In genomic region chr15:71424765-71425164, GRCh38 we compare ENCODE assay signal across 16 cellular contexts.
A peak's percentile ranks its signal among the peaks of the same experiment; 100 is the strongest.
DNase-seq lines count a peak whose midpoint lies in the region; TF ChIP-seq lines count a peak whose summit lies in the region.
"Had no signal": no experiment of that assay in that cellular context is flagged by ENCODE, and none has a peak within 500 bp of the region (broad histone marks: within the 10 kb centered on the region; RNA-seq: fewer than 3 reads in every experiment).

No MANE protein-coding gene starts in this region.

- H3K23ac ChIP-seq in mesenchymal stem cell (ENCODE audit: low read length in 2 of 2) = no peak overlapping the region
- no peak overlapping the region for H3K23ac ChIP-seq in H9 (ENCODE audit: insufficient read length, low read depth, low read length)

- DNase-seq in activated CD4-positive, alpha-beta T cell treated with anti-CD3 and anti-CD28 coated beads, Interleukin-2, amount 10 ng/mL, durations not matched to agents 24 days and 14 days = peak; percentile 3
- no peak for DNase-seq in activated CD4-positive, alpha-beta T cell treated with anti-CD3 and anti-CD28 coated beads, Interleukin-2, amount 10 ng/mL, durations not matched to agents 7 days and 5 days
- DNase-seq in mesenchymal stem cell (peak; percentile 33), NCI-H146 (lab: John Stamatoyannopoulos, UW) (no peak), H9 (no peak), NCI-H128 (lab: John Stamatoyannopoulos, UW; ENCODE audit: unreplicated experiment) (no peak), NCI-H345 (lab: John Stamatoyannopoulos, UW) (no peak)
- DNase-seq: DMS79 treated with DMSO at 0.1 percent for 48 hours, GOT3, KBM-7, NCI-H1417 treated with DMSO at 0.1 percent for 48 hours, NCI-H1930, NCI-H226, NCI-H524 treated with DMSO at 0.1 percent for 48 hours had no signal

- H3K4me3 Mint-ChIP-seq in activated CD4-positive, alpha-beta T cell treated with anti-CD3 and anti-CD28 coated beads, Interleukin-2, amount 10 ng/mL, durations not matched to agents 24 days and 14 days = no peak overlapping the region
- no peak overlapping the region for H3K4me3 Mint-ChIP-seq in activated CD4-positive, alpha-beta T cell treated with anti-CD3 and anti-CD28 coated beads, Interleukin-2, amount 10 ng/mL, durations not matched to agents 7 days and 5 days
- H3K4me3 Mint-ChIP-seq in H9 = no peak overlapping the region

- no peak for TF ChIP-seq CTCF in WI38 (IDR thresholded peaks at IDR 0.05; ENCODE audit: low read depth, low read length)
- TF ChIP-seq CTCF in H9 (conservative IDR thresholded peaks at IDR 0.05) = no peak

- no peak overlapping the region for H2BK120ac ChIP-seq in mesenchymal stem cell (ENCODE audit: low read depth, low read length)
- no peak overlapping the region for H2BK120ac ChIP-seq in H9 (ENCODE audit: low read depth, low read length, poor library complexity, severe bottlenecking)

- no peak overlapping the region for H2BK15ac ChIP-seq in mesenchymal stem cell (ENCODE audit: low read depth, poor library complexity, severe bottlenecking)
- no peak overlapping the region for H2BK15ac ChIP-seq in H9 (ENCODE audit: low read depth, low read length)

- no peak overlapping the region for H4K8ac ChIP-seq in mesenchymal stem cell (ENCODE audit: low read length)
- no peak overlapping the region for H4K8ac ChIP-seq in H9 (replicated peaks; ENCODE audit: insufficient read length, low read depth, low read length)

- H3K36me3 Mint-ChIP-seq in activated CD4-positive, alpha-beta T cell treated with anti-CD3 and anti-CD28 coated beads, Interleukin-2, amount 10 ng/mL, durations not matched to agents 24 days and 14 days (ENCODE audit: low read depth) = no peaks in the 10 kb centered on the region
- H3K36me3 Mint-ChIP-seq in activated CD4-positive, alpha-beta T cell treated with anti-CD3 and anti-CD28 coated beads, Interleukin-2, amount 10 ng/mL, durations not matched to agents 7 days and 5 days (ENCODE audit: low read depth) = no peaks in the 10 kb centered on the region
- H3K36me3 Mint-ChIP-seq in H9 (ENCODE audit: insufficient read depth in 1 of 3, low read depth in 3 of 3) = no peaks in the 10 kb centered on the region

- CTCF ChIA-PET in activated CD4-positive, alpha-beta T cell treated with anti-CD3 and anti-CD28 coated beads, Interleukin-2, amount 10 ng/mL, durations not matched to agents 7 days and 5 days (lab: Charles Lee) = no interaction called here

- H2AFZ ChIP-seq in mesenchymal stem cell (ENCODE audit: low read depth, low read length) = no peak overlapping the region
- no peak overlapping the region for H2AFZ ChIP-seq in H9 (ENCODE audit: low read length)

- 79% methylated on average over 2 of the region's 2 CpGs for WGBS in mesenchymal stem cell
- no CpG with 5 or more reads among the region's 2 CpGs for WGBS in H9 (ENCODE audit: extremely low coverage, insufficient read length, low lambda C conversion rate)

- H2BK5ac ChIP-seq in mesenchymal stem cell (ENCODE audit: low read depth, low read length, poor library complexity, severe bottlenecking) (no peak overlapping the region), H9 (ENCODE audit: insufficient read length, low read length) (no peak overlapping the region)

- H3K4me3 ChIP-seq in WI38 (ENCODE audit: low read depth, low read length) = 0 out of 2 replicates have a peak overlapping the region, but pooled peaks have one; percentile 17
- no peak overlapping the region for H3K4me3 ChIP-seq in mesenchymal stem cell (ENCODE audit: insufficient read depth in 1 of 2, low read depth in 1 of 2, low read length in 2 of 2)

- no peak overlapping the region for H2BK20ac ChIP-seq in H9 (ENCODE audit: low read depth, low read length, poor library complexity, severe bottlenecking)

- H3K9me3 ChIP-seq in mesenchymal stem cell (ENCODE audit: control insufficient read depth, low read length) (no peaks in the 10 kb centered on the region), H9 (ENCODE audit: control insufficient read depth, low read depth, low read length) (no peaks in the 10 kb centered on the region)

- no peak overlapping the region for H4K5ac ChIP-seq in H9 (ENCODE audit: insufficient read length, low read depth, low read length)

- H2BK12ac ChIP-seq in mesenchymal stem cell (ENCODE audit: low read length in 2 of 2) (no peak overlapping the region), H9 (ENCODE audit: insufficient read length, low read depth, low read length) (no peak overlapping the region)

- H3K36me3 ChIP-seq in mesenchymal stem cell (ENCODE audit: control insufficient read depth in 1 of 2, insufficient read depth in 2 of 2, low read depth in 1 of 2, low read length in 2 of 2) = peaks cover 0 to 6% of the 10 kb centered on the region in 2 experiments

- H3K14ac ChIP-seq in mesenchymal stem cell (ENCODE audit: low read length in 2 of 2) (no peak overlapping the region), H9 (ENCODE audit: insufficient read depth, low read length) (no peak overlapping the region)

- no peaks in the 10 kb centered on the region for H3K79me2 ChIP-seq in H9 (ENCODE audit: insufficient read depth, low read length)

- H3K56ac ChIP-seq in H9 (ENCODE audit: insufficient read length, low read depth, low read length) = no peak overlapping the region

- H3K9me3 Mint-ChIP-seq in activated CD4-positive, alpha-beta T cell treated with anti-CD3 and anti-CD28 coated beads, Interleukin-2, amount 10 ng/mL, durations not matched to agents 24 days and 14 days = no peaks in the 10 kb centered on the region
- no peaks in the 10 kb centered on the region for H3K9me3 Mint-ChIP-seq in activated CD4-positive, alpha-beta T cell treated with anti-CD3 and anti-CD28 coated beads, Interleukin-2, amount 10 ng/mL, durations not matched to agents 7 days and 5 days
- H3K9me3 Mint-ChIP-seq in H9 = no peaks in the 10 kb centered on the region

- H3K27me3 Mint-ChIP-seq in activated CD4-positive, alpha-beta T cell treated with anti-CD3 and anti-CD28 coated beads, Interleukin-2, amount 10 ng/mL, durations not matched to agents 24 days and 14 days = peaks cover 2% of the 10 kb centered on the region
- H3K27me3 Mint-ChIP-seq in activated CD4-positive, alpha-beta T cell treated with anti-CD3 and anti-CD28 coated beads, Interleukin-2, amount 10 ng/mL, durations not matched to agents 7 days and 5 days = peaks cover 2% of the 10 kb centered on the region
- H3K27me3 Mint-ChIP-seq in H9 (ENCODE audit: low read depth) = no peaks in the 10 kb centered on the region

- H3K4me1 ChIP-seq in mesenchymal stem cell (ENCODE audit: control insufficient read depth, insufficient read depth, low read depth, low read length) (no peaks in the 10 kb centered on the region), H9 (ENCODE audit: insufficient read depth, low read length) (peaks cover 2% of the 10 kb centered on the region; the same call in 1 of the 2 replicates)

- H3K4me1 Mint-ChIP-seq in activated CD4-positive, alpha-beta T cell treated with anti-CD3 and anti-CD28 coated beads, Interleukin-2, amount 10 ng/mL, durations not matched to agents 24 days and 14 days = no peaks in the 10 kb centered on the region
- no peaks in the 10 kb centered on the region for H3K4me1 Mint-ChIP-seq in activated CD4-positive, alpha-beta T cell treated with anti-CD3 and anti-CD28 coated beads, Interleukin-2, amount 10 ng/mL, durations not matched to agents 7 days and 5 days
- peaks cover 12 to 15% of the 10 kb centered on the region in 2 experiments for H3K4me1 Mint-ChIP-seq in H9

- H2AK5ac ChIP-seq in mesenchymal stem cell (ENCODE audit: low read length, severe bottlenecking) (no peak overlapping the region), H9 (ENCODE audit: insufficient read length, low read length) (no peak overlapping the region)

- H3K79me1 ChIP-seq in mesenchymal stem cell (replicated peaks; ENCODE audit: low read length, poor library complexity, severe bottlenecking) (peaks cover 11% of the 10 kb centered on the region), H9 (ENCODE audit: insufficient read depth, low read depth, low read length, poor library complexity, severe bottlenecking) (no peaks in the 10 kb centered on the region)

- H3K27me3 ChIP-seq in mesenchymal stem cell (ENCODE audit: control insufficient read depth in 1 of 2, insufficient read depth in 1 of 2, low read length in 2 of 2) (no peaks in the 10 kb centered on the region), H9 (ENCODE audit: insufficient read depth, low read length) (no peaks in the 10 kb centered on the region)

- H3K4ac ChIP-seq in mesenchymal stem cell (ENCODE audit: low read depth in 1 of 2, low read length in 2 of 2) = no peak overlapping the region
- no peak overlapping the region for H3K4ac ChIP-seq in H9 (ENCODE audit: low read depth, low read length)

- intact Hi-C loops in activated CD4-positive, alpha-beta T cell treated with anti-CD3 and anti-CD28 coated beads, Interleukin-2, amount 10 ng/mL, durations not matched to agents 24 days and 14 days (cut with micrococcal nuclease) = no loop called here

- no peak overlapping the region for H3K27ac ChIP-seq in mesenchymal stem cell (ENCODE audit: low read length, poor library complexity, severe bottlenecking)
- H3K27ac ChIP-seq in H9 (ENCODE audit: insufficient read length, low read depth, low read length) = no peak overlapping the region
- H3K27ac ChIP-seq: 22Rv1 had no signal

- POLR2A ChIA-PET in activated CD4-positive, alpha-beta T cell treated with anti-CD3 and anti-CD28 coated beads, Interleukin-2, amount 10 ng/mL, durations not matched to agents 7 days and 5 days (lab: Charles Lee) = no interaction called here

- no peak overlapping the region for H3K27ac Mint-ChIP-seq in activated CD4-positive, alpha-beta T cell treated with anti-CD3 and anti-CD28 coated beads, Interleukin-2, amount 10 ng/mL, durations not matched to agents 24 days and 14 days
- no peak overlapping the region for H3K27ac Mint-ChIP-seq in activated CD4-positive, alpha-beta T cell treated with anti-CD3 and anti-CD28 coated beads, Interleukin-2, amount 10 ng/mL, durations not matched to agents 7 days and 5 days
- H3K27ac Mint-ChIP-seq in H9 = no peak overlapping the region

- H4K91ac ChIP-seq in mesenchymal stem cell (ENCODE audit: low read length) (no peak overlapping the region), H9 (ENCODE audit: insufficient read length, low read depth, low read length) (no peak overlapping the region)

- H3K18ac ChIP-seq in mesenchymal stem cell (ENCODE audit: low read depth in 1 of 2, low read length in 2 of 2) (no peak overlapping the region), H9 (ENCODE audit: insufficient read length, low read depth, low read length) (no peak overlapping the region)

- H3K23me2 ChIP-seq in H9 (ENCODE audit: insufficient read length, low read depth, low read length, poor library complexity, severe bottlenecking) = no peaks in the 10 kb centered on the region

- H3T11ph ChIP-seq in H9 (ENCODE audit: low read length) = no peak overlapping the region

- H3K9ac ChIP-seq in mesenchymal stem cell (ENCODE audit: low read length) = no peak overlapping the region
- no peak overlapping the region for H3K9ac ChIP-seq in H9 (ENCODE audit: extremely low read depth, insufficient read length, low read length)

- no peaks in the 10 kb centered on the region for H4K20me1 ChIP-seq in H9 (ENCODE audit: control insufficient read depth, insufficient read depth, insufficient read length)

- H3K4me2 ChIP-seq in mesenchymal stem cell (ENCODE audit: low read length, poor library complexity, severe bottlenecking) = no peak overlapping the region
- no peak overlapping the region for H3K4me2 ChIP-seq in H9 (ENCODE audit: insufficient read depth, insufficient read length, low read length)

Comparison
In these comparisons a context has a peak if more than half of its experiments do, and no peak if none do; other contexts are left out.
1. DNase-seq: peak in activated CD4-positive, alpha-beta T cell treated with anti-CD3 and anti-CD28 coated beads, Interleukin-2, amount 10 ng/mL, durations not matched to agents 24 days and 14 days (single experiment) and mesenchymal stem cell (single experiment); none in activated CD4-positive, alpha-beta T cell treated with anti-CD3 and anti-CD28 coated beads, Interleukin-2, amount 10 ng/mL, durations not matched to agents 7 days and 5 days (single experiment), NCI-H146 (single experiment), H9 (single experiment), NCI-H128 (single experiment) and NCI-H345 (single experiment).